ENCODE assay signal across 26 cellular contexts in genomic region chr2:219566640-219567039, GRCh38. TPM values are rescaled to one million over a fixed set of nuclear protein-coding genes. Genes with fewer than 3 reads are reported as not detected.
DNase-seq lines count a peak whose midpoint lies in the region; ATAC-seq and TF ChIP-seq lines count a peak whose summit lies in the region.
"Had no signal": no experiment of that assay in that cellular context is flagged by ENCODE, and none has a peak within 500 bp of the region (broad histone marks: within the 10 kb centered on the region; RNA-seq: fewer than 3 reads in every experiment).

No MANE protein-coding gene starts in this region.

- POLR2A ChIA-PET in WTC11 (lab: Charles Lee): interaction anchor here (0.9 kb wide), 1 partner anchor 10 kb away, joined by 3 read pairs; no protein-coding TSS in a partner anchor

- no peak for TF ChIP-seq CTCF in GM20000 (IDR thresholded peaks at IDR 0.05; ENCODE audit: extremely low read depth, missing control alignments)
- TF ChIP-seq CTCF in WTC11 (IDR thresholded peaks at IDR 0.05): no peak
- no peak for TF ChIP-seq CTCF in neural crest cell (conservative IDR thresholded peaks at IDR 0.05)
- TF ChIP-seq CTCF in colonic mucosa (IDR thresholded peaks at IDR 0.05): no peak

- H3K4me2 ChIP-seq in BLaER1: peak overlapping the region; percentile 34
- H3K4me2 ChIP-seq: KMS-11 had no signal

- H3K9me3 Mint-ChIP-seq in WTC11 (no peaks in the 10 kb centered on the region), neural crest cell (no peaks in the 10 kb centered on the region)
- H3K9me3 Mint-ChIP-seq: CD8-positive, alpha-beta T cell had no signal

- H3K27me3 Mint-ChIP-seq in WTC11 (ENCODE audit: low read depth) (peaks cover 7% of the 10 kb centered on the region), neural crest cell (ENCODE audit: low read depth) (no peaks in the 10 kb centered on the region)

- H3K27ac ChIP-seq in BLaER1: no peak overlapping the region
- H3K27ac ChIP-seq in colonic mucosa: no peak overlapping the region
- H3K27ac ChIP-seq: C4-2B, HL-60, KMS-11, SJSA1 had no signal

- H3K36me3 Mint-ChIP-seq in WTC11 (peaks cover 61% of the 10 kb centered on the region), neural crest cell (ENCODE audit: low read depth) (peaks cover 10% of the 10 kb centered on the region)
- H3K36me3 Mint-ChIP-seq: CD8-positive, alpha-beta T cell had no signal

- H4K20me1 ChIP-seq in BLaER1: peaks cover 57% of the 10 kb centered on the region

- H3K9ac ChIP-seq in BLaER1 (no peak overlapping the region), colonic mucosa (ENCODE audit: low read depth in 2 of 2, low read length in 2 of 2) (no peak overlapping the region)
- H3K9ac ChIP-seq: KMS-11 had no signal

- intact Hi-C loops in colonic mucosa (cut with DNase I): no loop called here

- DNase-seq in GM20000 (ENCODE audit: low spot score): peak; percentile 3
- no peak for DNase-seq in WTC11 (ENCODE audit: low spot score)
- no peak for DNase-seq in neural crest cell (ENCODE audit: low read depth, low spot score)
- no peak for DNase-seq in stimulated activated CD4-positive, alpha-beta T cell treated with anti-CD3 and anti-CD28 coated beads, Interleukin-2, amount 100 ng/mL, for 48 hours
- no peak for DNase-seq in colonic mucosa
- DNase-seq: Caco-2; CD8-positive, alpha-beta T cell; DMS 273 treated with DMSO at 0.1 percent for 48 hours; DMS79 treated with DMSO at 0.1 percent for 48 hours; GF-D8; GOT3; MM.1S; NCI-H2029; NCI-H446; NCI-H524 treated with DMSO at 0.1 percent for 48 hours; NCI-H774; NK-92 treated with Interleukin-12 subunit alpha and Interleukin-12 subunit beta, amount 100 ng/mL, for 24 hours; PC-3; T-helper 1 cell had no signal

- H3K27me3 ChIP-seq in BLaER1 (no peaks in the 10 kb centered on the region), colonic mucosa (peaks cover 8% of the 10 kb centered on the region)
- H3K27me3 ChIP-seq: SJSA1 had no signal

- ATAC-seq in WTC11 (no peak), HG03097 (IDR thresholded peaks at IDR 0.05; ENCODE audit: low FRiP score, unreplicated experiment) (no peak)
- ATAC-seq: CD8-positive, alpha-beta T cell; HCT116; PC-3 had no signal

- peaks cover 64% of the 10 kb centered on the region for H3K36me3 ChIP-seq in BLaER1
- H3K36me3 ChIP-seq in colonic mucosa: no peaks in the 10 kb centered on the region

- H3K9me3 ChIP-seq in BLaER1 (no peaks in the 10 kb centered on the region), colonic mucosa (no peaks in the 10 kb centered on the region)
- H3K9me3 ChIP-seq: Caco-2 had no signal

- H3K4me1 ChIP-seq in BLaER1 (peaks cover 37% of the 10 kb centered on the region), colonic mucosa (no peaks in the 10 kb centered on the region)

- no peak overlapping the region for H3K4me3 ChIP-seq in BLaER1
- no peak overlapping the region for H3K4me3 ChIP-seq in colonic mucosa
- H3K4me3 ChIP-seq: SJSA1 had no signal

- no peak overlapping the region for H3K4me3 Mint-ChIP-seq in WTC11
- H3K4me3 Mint-ChIP-seq in neural crest cell: peak overlapping the region; percentile 70
- H3K4me3 Mint-ChIP-seq: CD8-positive, alpha-beta T cell had no signal

- H3K27ac Mint-ChIP-seq in WTC11: peak overlapping the region; percentile 99
- H3K27ac Mint-ChIP-seq in neural crest cell (ENCODE audit: unreplicated experiment): no peak overlapping the region
- H3K27ac Mint-ChIP-seq: CD8-positive, alpha-beta T cell had no signal

- H3K4me1 Mint-ChIP-seq in WTC11: peaks cover 79% of the 10 kb centered on the region
- peaks cover 16% of the 10 kb centered on the region for H3K4me1 Mint-ChIP-seq in neural crest cell

- CTCF ChIA-PET in WTC11 (lab: Charles Lee): interaction anchor here (0.6 to 1.7 kb wide), 3 partner anchors 25 to 123 kb away, joined by 3 to 4 read pairs (median 3); no protein-coding TSS in a partner anchor

TF ChIP-seq in WTC11, 78 proteins besides CTCF, POLR2A, EP300 and RAD21:
- TF ChIP-seq NFATC4 (CRISPR knock-in tag; IDR thresholded peaks at IDR 0.05) (no peak), FOXP1 (CRISPR knock-in tag; IDR thresholded peaks at IDR 0.05; ENCODE audit: borderline replicate concordance) (peak; percentile 43; the same call in 1 of the 2 replicates)
TF ChIP-seq in WTC11: peak in this region for 1.

RNA-seq across cellular contexts. Expression of gene OBSL1, which starts 4.7 kb away (rescaled TPM):
- total RNA-seq in WTC11 (2021): 159 to 221 TPM (median 213 TPM) in 3 replicates
- total RNA-seq in neural crest cell: 122 and 123 TPM in 2 replicates
- 10 to 100 TPM in 1 of 2 donors, 1 to 10 TPM in 1; 9.9 to 13.2 TPM for total RNA-seq in colonic mucosa

RNA-seq across cellular contexts. Expression of gene INHA, which starts 5.5 kb away (rescaled TPM):
- total RNA-seq in WTC11 (2021) (1.1 to 1.8 TPM (median 1.4 TPM) in 3 replicates), neural crest cell (0.50 TPM in 1 of 2 replicates, not detected in the other), colonic mucosa (not detected)
- total RNA-seq: CD8-positive, alpha-beta T cell had no signal

RNA-seq across cellular contexts. Expression of gene TMEM198, which starts 22.8 kb away (rescaled TPM):
- total RNA-seq in WTC11 (2021): 7.1 to 8.1 TPM (median 7.3 TPM) in 3 replicates
- 15.7 and 16.4 TPM in 2 replicates for total RNA-seq in neural crest cell
- 1 to 10 TPM; 1.7 to 2.9 TPM for total RNA-seq in colonic mucosa

RNA-seq across cellular contexts. Expression of gene CHPF, which starts 23.0 kb away (rescaled TPM):
- total RNA-seq in WTC11 (2021) (84.3 to 97.0 TPM (median 84.8 TPM) in 3 replicates), neural crest cell (27.0 and 30.0 TPM in 2 replicates), colonic mucosa (10 to 100 TPM; 43.1 to 43.5 TPM)

RNA-seq across cellular contexts. Expression of gene STK11IP, which starts 31.0 kb away (rescaled TPM):
- total RNA-seq in WTC11 (2021) (31.3 to 39.9 TPM (median 31.9 TPM) in 3 replicates), neural crest cell (31.4 and 32.9 TPM in 2 replicates), colonic mucosa (10 to 100 TPM; 25.4 to 42.7 TPM)
